1 cellular context compared by ENCODE assay signal in the genomic region with DNA sequence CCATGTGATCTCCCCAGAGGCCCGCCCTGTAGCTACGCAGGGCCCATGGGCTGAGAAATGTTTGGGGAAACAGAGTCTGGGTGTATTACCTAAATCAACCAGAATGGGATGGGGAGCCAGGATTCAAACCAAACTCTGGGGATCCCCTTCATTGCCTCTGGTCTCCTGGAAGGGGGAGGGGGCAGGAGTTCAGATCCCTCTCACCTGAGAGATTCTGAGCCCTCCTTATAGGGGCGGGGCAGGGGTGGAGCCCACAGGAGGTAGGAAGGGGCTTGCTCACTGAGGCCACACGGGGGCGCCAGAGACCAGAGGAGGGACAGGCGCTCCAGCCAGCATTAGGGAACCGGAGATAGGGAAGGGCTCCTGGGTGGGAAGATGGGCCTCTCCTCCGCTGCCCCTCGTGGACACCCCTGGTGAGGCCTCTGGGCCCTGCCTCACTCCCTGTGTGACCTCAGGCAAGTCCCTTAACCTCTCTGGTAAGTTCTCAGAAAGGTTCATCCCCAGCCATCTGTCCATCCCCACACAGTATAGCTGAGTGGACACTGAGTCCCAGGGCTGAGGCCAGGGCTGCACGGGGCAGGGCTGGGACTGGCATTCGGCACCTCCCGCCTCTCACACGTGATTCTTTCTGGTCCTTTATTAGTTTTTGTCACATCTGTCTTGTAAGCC.
TF ChIP-seq lines count a peak whose summit lies in the region.

No MANE protein-coding gene starts in this region.

TF ChIP-seq in GM12878, 131 proteins besides CTCF, POLR2A, EP300 and RAD21 (continued from another document and continues in another):
- TF ChIP-seq, protein P1, sequence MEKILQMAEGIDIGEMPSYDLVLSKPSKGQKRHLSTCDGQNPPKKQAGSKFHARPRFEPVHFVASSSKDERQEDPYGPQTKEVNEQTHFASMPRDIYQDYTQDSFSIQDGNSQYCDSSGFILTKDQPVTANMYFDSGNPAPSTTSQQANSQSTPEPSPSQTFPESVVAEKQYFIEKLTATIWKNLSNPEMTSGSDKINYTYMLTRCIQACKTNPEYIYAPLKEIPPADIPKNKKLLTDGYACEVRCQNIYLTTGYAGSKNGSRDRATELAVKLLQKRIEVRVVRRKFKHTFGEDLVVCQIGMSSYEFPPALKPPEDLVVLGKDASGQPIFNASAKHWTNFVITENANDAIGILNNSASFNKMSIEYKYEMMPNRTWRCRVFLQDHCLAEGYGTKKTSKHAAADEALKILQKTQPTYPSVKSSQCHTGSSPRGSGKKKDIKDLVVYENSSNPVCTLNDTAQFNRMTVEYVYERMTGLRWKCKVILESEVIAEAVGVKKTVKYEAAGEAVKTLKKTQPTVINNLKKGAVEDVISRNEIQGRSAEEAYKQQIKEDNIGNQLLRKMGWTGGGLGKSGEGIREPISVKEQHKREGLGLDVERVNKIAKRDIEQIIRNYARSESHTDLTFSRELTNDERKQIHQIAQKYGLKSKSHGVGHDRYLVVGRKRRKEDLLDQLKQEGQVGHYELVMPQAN (conservative IDR thresholded peaks at IDR 0.05), result no peak
- TF ChIP-seq SKIL (IDR thresholded peaks at IDR 0.05; ENCODE audit: low read depth, poor library complexity, severe bottlenecking), result no peak
- TF ChIP-seq BMI1 (IDR thresholded peaks at IDR 0.05; ENCODE audit: borderline replicate concordance), result no peak
- TF ChIP-seq YY1 (IDR thresholded peaks at IDR 0.05; ENCODE audit: low read depth, low read length), result peak; percentile 66
- no peak for TF ChIP-seq CBFB (IDR thresholded peaks at IDR 0.05; ENCODE audit: low read depth)
- TF ChIP-seq TBL1XR1 (IDR thresholded peaks at IDR 0.05; ENCODE audit: low read depth, low read length), result no peak
- no peak for TF ChIP-seq NFIC (IDR thresholded peaks at IDR 0.05; ENCODE audit: low read depth, low read length)
- TF ChIP-seq RAD51 (IDR thresholded peaks at IDR 0.05), result no peak
- no peak for TF ChIP-seq RFX5 (IDR thresholded peaks at IDR 0.05; ENCODE audit: low read depth, low read length)
- TF ChIP-seq, protein P2, sequence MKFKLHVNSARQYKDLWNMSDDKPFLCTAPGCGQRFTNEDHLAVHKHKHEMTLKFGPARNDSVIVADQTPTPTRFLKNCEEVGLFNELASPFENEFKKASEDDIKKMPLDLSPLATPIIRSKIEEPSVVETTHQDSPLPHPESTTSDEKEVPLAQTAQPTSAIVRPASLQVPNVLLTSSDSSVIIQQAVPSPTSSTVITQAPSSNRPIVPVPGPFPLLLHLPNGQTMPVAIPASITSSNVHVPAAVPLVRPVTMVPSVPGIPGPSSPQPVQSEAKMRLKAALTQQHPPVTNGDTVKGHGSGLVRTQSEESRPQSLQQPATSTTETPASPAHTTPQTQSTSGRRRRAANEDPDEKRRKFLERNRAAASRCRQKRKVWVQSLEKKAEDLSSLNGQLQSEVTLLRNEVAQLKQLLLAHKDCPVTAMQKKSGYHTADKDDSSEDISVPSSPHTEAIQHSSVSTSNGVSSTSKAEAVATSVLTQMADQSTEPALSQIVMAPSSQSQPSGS (IDR thresholded peaks at IDR 0.05; ENCODE audit: low read length), result no peak
- TF ChIP-seq, protein P3, sequence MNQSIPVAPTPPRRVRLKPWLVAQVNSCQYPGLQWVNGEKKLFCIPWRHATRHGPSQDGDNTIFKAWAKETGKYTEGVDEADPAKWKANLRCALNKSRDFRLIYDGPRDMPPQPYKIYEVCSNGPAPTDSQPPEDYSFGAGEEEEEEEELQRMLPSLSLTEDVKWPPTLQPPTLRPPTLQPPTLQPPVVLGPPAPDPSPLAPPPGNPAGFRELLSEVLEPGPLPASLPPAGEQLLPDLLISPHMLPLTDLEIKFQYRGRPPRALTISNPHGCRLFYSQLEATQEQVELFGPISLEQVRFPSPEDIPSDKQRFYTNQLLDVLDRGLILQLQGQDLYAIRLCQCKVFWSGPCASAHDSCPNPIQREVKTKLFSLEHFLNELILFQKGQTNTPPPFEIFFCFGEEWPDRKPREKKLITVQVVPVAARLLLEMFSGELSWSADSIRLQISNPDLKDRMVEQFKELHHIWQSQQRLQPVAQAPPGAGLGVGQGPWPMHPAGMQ (IDR thresholded peaks at IDR 0.05; ENCODE audit: borderline replicate concordance), result no peak
- TF ChIP-seq, protein P4, sequence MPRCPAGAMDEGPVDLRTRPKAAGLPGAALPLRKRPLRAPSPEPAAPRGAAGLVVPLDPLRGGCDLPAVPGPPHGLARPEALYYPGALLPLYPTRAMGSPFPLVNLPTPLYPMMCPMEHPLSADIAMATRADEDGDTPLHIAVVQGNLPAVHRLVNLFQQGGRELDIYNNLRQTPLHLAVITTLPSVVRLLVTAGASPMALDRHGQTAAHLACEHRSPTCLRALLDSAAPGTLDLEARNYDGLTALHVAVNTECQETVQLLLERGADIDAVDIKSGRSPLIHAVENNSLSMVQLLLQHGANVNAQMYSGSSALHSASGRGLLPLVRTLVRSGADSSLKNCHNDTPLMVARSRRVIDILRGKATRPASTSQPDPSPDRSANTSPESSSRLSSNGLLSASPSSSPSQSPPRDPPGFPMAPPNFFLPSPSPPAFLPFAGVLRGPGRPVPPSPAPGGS (IDR thresholded peaks at IDR 0.05; ENCODE audit: borderline replicate concordance, insufficient read depth, low read depth, low read length, poor library complexity, severe bottlenecking), result no peak
- 0 out of 2 replicates have a peak, but pooled peaks have one; percentile 48 for TF ChIP-seq RCOR1 (conservative IDR thresholded peaks at IDR 0.05; ENCODE audit: low read depth, low read length)
- TF ChIP-seq, protein P5, sequence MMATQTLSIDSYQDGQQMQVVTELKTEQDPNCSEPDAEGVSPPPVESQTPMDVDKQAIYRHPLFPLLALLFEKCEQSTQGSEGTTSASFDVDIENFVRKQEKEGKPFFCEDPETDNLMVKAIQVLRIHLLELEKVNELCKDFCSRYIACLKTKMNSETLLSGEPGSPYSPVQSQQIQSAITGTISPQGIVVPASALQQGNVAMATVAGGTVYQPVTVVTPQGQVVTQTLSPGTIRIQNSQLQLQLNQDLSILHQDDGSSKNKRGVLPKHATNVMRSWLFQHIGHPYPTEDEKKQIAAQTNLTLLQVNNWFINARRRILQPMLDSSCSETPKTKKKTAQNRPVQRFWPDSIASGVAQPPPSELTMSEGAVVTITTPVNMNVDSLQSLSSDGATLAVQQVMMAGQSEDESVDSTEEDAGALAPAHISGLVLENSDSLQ (IDR thresholded peaks at IDR 0.05), result no peak
- TF ChIP-seq SIN3A (IDR thresholded peaks at IDR 0.05; ENCODE audit: low read depth, low read length), result no peak
- no peak for TF ChIP-seq E4F1 (IDR thresholded peaks at IDR 0.05; ENCODE audit: borderline replicate concordance, partially characterized antibody)
- TF ChIP-seq, protein P6, sequence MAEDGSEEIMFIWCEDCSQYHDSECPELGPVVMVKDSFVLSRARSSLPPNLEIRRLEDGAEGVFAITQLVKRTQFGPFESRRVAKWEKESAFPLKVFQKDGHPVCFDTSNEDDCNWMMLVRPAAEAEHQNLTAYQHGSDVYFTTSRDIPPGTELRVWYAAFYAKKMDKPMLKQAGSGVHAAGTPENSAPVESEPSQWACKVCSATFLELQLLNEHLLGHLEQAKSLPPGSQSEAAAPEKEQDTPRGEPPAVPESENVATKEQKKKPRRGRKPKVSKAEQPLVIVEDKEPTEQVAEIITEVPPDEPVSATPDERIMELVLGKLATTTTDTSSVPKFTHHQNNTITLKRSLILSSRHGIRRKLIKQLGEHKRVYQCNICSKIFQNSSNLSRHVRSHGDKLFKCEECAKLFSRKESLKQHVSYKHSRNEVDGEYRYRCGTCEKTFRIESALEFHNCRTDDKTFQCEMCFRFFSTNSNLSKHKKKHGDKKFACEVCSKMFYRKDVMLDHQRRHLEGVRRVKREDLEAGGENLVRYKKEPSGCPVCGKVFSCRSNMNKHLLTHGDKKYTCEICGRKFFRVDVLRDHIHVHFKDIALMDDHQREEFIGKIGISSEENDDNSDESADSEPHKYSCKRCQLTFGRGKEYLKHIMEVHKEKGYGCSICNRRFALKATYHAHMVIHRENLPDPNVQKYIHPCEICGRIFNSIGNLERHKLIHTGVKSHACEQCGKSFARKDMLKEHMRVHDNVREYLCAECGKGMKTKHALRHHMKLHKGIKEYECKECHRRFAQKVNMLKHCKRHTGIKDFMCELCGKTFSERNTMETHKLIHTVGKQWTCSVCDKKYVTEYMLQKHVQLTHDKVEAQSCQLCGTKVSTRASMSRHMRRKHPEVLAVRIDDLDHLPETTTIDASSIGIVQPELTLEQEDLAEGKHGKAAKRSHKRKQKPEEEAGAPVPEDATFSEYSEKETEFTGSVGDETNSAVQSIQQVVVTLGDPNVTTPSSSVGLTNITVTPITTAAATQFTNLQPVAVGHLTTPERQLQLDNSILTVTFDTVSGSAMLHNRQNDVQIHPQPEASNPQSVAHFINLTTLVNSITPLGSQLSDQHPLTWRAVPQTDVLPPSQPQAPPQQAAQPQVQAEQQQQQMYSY (CRISPR knock-in tag; IDR thresholded peaks at IDR 0.05), result no peak
- TF ChIP-seq FOS (IDR thresholded peaks at IDR 0.05; ENCODE audit: borderline replicate concordance, extremely low read depth, insufficient read length), result no peak
- TF ChIP-seq TARDBP (IDR thresholded peaks at IDR 0.05; ENCODE audit: borderline replicate concordance), result no peak
- TF ChIP-seq HDGF (IDR thresholded peaks at IDR 0.05), result no peak
- TF ChIP-seq SP1 (IDR thresholded peaks at IDR 0.05; ENCODE audit: low read depth, low read length), result peak; percentile 40
- TF ChIP-seq MYC (IDR thresholded peaks at IDR 0.05; ENCODE audit: insufficient read depth, insufficient read length, insufficient replicate concordance, low read length, severe bottlenecking), result no peak
- TF ChIP-seq TCF3 (IDR thresholded peaks at IDR 0.05; ENCODE audit: borderline replicate concordance, insufficient read depth, low read depth, low read length), result no peak
- no peak for TF ChIP-seq NR2C2 (IDR thresholded peaks at IDR 0.05; ENCODE audit: borderline replicate concordance, control insufficient read depth, insufficient read length, low read depth)
- no peak for TF ChIP-seq DPF2 (IDR thresholded peaks at IDR 0.05)
- no peak for TF ChIP-seq CREB1 (IDR thresholded peaks at IDR 0.05; ENCODE audit: low read depth)
- TF ChIP-seq, protein P7, sequence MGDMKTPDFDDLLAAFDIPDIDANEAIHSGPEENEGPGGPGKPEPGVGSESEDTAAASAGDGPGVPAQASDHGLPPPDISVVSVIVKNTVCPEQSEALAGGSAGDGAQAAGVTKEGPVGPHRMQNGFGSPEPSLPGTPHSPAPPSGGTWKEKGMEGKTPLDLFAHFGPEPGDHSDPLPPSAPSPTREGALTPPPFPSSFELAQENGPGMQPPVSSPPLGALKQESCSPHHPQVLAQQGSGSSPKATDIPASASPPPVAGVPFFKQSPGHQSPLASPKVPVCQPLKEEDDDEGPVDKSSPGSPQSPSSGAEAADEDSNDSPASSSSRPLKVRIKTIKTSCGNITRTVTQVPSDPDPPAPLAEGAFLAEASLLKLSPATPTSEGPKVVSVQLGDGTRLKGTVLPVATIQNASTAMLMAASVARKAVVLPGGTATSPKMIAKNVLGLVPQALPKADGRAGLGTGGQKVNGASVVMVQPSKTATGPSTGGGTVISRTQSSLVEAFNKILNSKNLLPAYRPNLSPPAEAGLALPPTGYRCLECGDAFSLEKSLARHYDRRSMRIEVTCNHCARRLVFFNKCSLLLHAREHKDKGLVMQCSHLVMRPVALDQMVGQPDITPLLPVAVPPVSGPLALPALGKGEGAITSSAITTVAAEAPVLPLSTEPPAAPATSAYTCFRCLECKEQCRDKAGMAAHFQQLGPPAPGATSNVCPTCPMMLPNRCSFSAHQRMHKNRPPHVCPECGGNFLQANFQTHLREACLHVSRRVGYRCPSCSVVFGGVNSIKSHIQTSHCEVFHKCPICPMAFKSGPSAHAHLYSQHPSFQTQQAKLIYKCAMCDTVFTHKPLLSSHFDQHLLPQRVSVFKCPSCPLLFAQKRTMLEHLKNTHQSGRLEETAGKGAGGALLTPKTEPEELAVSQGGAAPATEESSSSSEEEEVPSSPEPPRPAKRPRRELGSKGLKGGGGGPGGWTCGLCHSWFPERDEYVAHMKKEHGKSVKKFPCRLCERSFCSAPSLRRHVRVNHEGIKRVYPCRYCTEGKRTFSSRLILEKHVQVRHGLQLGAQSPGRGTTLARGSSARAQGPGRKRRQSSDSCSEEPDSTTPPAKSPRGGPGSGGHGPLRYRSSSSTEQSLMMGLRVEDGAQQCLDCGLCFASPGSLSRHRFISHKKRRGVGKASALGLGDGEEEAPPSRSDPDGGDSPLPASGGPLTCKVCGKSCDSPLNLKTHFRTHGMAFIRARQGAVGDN (IDR thresholded peaks at IDR 0.05), result no peak
- TF ChIP-seq CREM (IDR thresholded peaks at IDR 0.05; ENCODE audit: low read depth), result no peak
- no peak for TF ChIP-seq FOXM1 (IDR thresholded peaks at IDR 0.05; ENCODE audit: low read depth, low read length)
- no peak for TF ChIP-seq ZNF384 (IDR thresholded peaks at IDR 0.05; ENCODE audit: borderline replicate concordance, low read depth, low read length)
- no peak for TF ChIP-seq KDM1A (IDR thresholded peaks at IDR 0.05; ENCODE audit: borderline replicate concordance)
- TF ChIP-seq NBN (IDR thresholded peaks at IDR 0.05), result peak; percentile 71
- 0 out of 2 replicates have a peak, but pooled peaks have one; percentile 26 for TF ChIP-seq TCF12 (IDR thresholded peaks at IDR 0.05; ENCODE audit: low read depth, low read length)
- TF ChIP-seq NFXL1 (IDR thresholded peaks at IDR 0.05; ENCODE audit: borderline replicate concordance), result no peak
